Comparison of ENCODE assay signal across 29 cellular contexts in the genomic region with DNA sequence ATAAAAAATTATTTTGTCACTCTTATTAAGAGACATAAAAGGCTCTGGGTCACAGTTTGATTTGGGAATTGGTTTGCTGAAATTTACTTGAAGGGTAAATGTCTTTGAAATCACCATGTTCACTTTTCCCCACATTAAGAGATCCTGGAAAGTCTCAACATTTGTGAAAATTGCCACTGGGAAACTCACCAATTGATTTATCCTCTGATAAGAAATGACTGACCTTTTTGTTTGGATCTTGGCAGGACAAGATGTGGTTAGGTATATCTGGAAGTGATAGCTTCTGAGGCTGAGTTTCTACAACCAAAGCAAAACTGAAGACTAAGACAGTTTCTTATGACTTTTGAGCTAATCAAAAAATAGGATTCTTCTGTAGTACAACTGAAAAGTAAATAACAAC.
"Had no signal": no experiment of that assay in that cellular context is flagged by ENCODE, and none has a peak within 500 bp of the region (broad histone marks: within the 10 kb centered on the region; RNA-seq: fewer than 3 reads in every experiment).

No MANE protein-coding gene starts in this region.

- H3K36me3 Mint-ChIP-seq: naive thymus-derived CD4-positive, alpha-beta T cell; neural progenitor cell; stimulated activated effector memory CD8-positive, alpha-beta T cell treated with anti-CD3 and anti-CD28 coated beads, Interleukin-12 subunit alpha, Interleukin-12 subunit beta, amount 100 ng/mL, for 72 hours had no signal

- H3K27me3 Mint-ChIP-seq: dendritic cell treated with granulocyte-macrophage colony-stimulating factor and Interleukin-4, amounts not matched to agents 40 ng/mL and 50 ng/mL, for 4 days had no signal

- H3K9ac ChIP-seq: neural progenitor cell had no signal

- H2AFZ ChIP-seq: neural progenitor cell had no signal

- H3K4me3 Mint-ChIP-seq: dendritic cell treated with granulocyte-macrophage colony-stimulating factor and Interleukin-4, amounts not matched to agents 40 ng/mL and 50 ng/mL, for 4 days; endodermal cell; naive thymus-derived CD4-positive, alpha-beta T cell; nephron; neural progenitor cell; stimulated activated effector memory CD8-positive, alpha-beta T cell treated with anti-CD3 and anti-CD28 coated beads, Interleukin-12 subunit alpha, Interleukin-12 subunit beta, amount 100 ng/mL, for 72 hours had no signal

- H3K36me3 ChIP-seq: gastrocnemius medialis, left lung, neural progenitor cell, prostate gland, right atrium auricular region, stomach, thyroid gland, vagina had no signal

- H3K27ac Mint-ChIP-seq: dendritic cell treated with granulocyte-macrophage colony-stimulating factor and Interleukin-4, amounts not matched to agents 40 ng/mL and 50 ng/mL, for 4 days; endodermal cell; naive thymus-derived CD4-positive, alpha-beta T cell; nephron; neural progenitor cell; stimulated activated effector memory CD8-positive, alpha-beta T cell treated with anti-CD3 and anti-CD28 coated beads, Interleukin-12 subunit alpha, Interleukin-12 subunit beta, amount 100 ng/mL, for 72 hours had no signal

- FAIRE-seq: islet of Langerhans had no signal

- H3K27ac ChIP-seq: epithelial cell of prostate, gastrocnemius medialis, left lung, neural progenitor cell, prostate gland, right atrium auricular region, stomach, thyroid gland, vagina had no signal

- H3K9me3 ChIP-seq: gastrocnemius medialis, left lung, prostate gland, right atrium auricular region, thyroid gland, vagina had no signal

- H3K4me2 ChIP-seq: neural progenitor cell had no signal

- H3K9me3 Mint-ChIP-seq: endodermal cell had no signal

- H3K4me1 Mint-ChIP-seq: endodermal cell; naive thymus-derived CD4-positive, alpha-beta T cell; stimulated activated effector memory CD8-positive, alpha-beta T cell treated with anti-CD3 and anti-CD28 coated beads, Interleukin-12 subunit alpha, Interleukin-12 subunit beta, amount 100 ng/mL, for 72 hours had no signal

- H3K27me3 ChIP-seq: left lung, neural progenitor cell, right atrium auricular region, stomach, thyroid gland, vagina had no signal

- ATAC-seq: esophagus mucosa; gastrocnemius medialis; left cardiac atrium; left lung; naive thymus-derived CD4-positive, alpha-beta T cell; sciatic nerve; stimulated activated effector memory CD8-positive, alpha-beta T cell treated with anti-CD3 and anti-CD28 coated beads, Interleukin-12 subunit alpha, Interleukin-12 subunit beta, amount 100 ng/mL, for 72 hours had no signal

- H3K4me3 ChIP-seq: gastrocnemius medialis, left lung, neural progenitor cell, prostate gland, right atrium auricular region, stomach, thyroid gland, vagina had no signal

- DNase-seq: effector CD8-positive, alpha-beta T cell; endodermal cell; foreskin fibroblast; gastrocnemius medialis; head of caudate nucleus; hippocampal formation; left cardiac atrium; left lung; mesenchymal stem cell; midbrain; naive thymus-derived CD4-positive, alpha-beta T cell; nucleus accumbens; stimulated activated CD4-positive, alpha-beta T cell treated with anti-CD3 and anti-CD28 coated beads, Interleukin-2, amount 100 ng/mL, for 24 hours; stimulated activated CD4-positive, alpha-beta T cell treated with anti-CD3 and anti-CD28 coated beads, Interleukin-4, amount 100 ng/mL, for 24 hours; stimulated activated naive CD4-positive, alpha-beta T cell treated with Interleukin-2 at 50 U/mL for 16 hours; stomach; thyroid gland; trophoblast cell had no signal

- H3K4me1 ChIP-seq: gastrocnemius medialis, left lung, prostate gland, right atrium auricular region, stomach, thyroid gland had no signal
